9 cellular contexts compared by ENCODE assay signal in the genomic region with DNA sequence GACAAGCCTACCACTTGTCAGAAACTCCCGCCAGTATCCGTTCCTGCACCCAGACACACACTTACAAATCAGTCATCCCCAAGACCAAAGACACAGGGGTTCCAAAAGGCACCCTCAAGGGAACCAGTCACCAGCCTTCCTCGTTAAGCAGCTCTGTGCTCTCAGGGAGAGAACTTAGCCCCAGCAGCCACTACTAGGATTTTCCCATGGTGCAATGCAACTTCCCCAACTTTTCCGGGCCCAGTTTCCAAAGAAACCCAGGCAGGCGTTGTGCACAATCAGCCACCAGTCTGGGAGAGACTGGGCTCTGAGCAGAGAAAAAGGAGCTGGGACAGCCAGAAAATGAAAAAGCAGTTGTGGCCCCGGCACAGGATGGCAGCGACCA. TPM values are rescaled to one million over a fixed set of nuclear protein-coding genes. Genes with fewer than 3 reads are reported as not detected.
A peak's percentile ranks its signal among the peaks of the same experiment; 100 is the strongest.
DNase-seq lines count a peak whose midpoint lies in the region; ATAC-seq lines count a peak whose summit lies in the region.
"Had no signal": no experiment of that assay in that cellular context is flagged by ENCODE, and none has a peak within 500 bp of the region (broad histone marks: within the 10 kb centered on the region; RNA-seq: fewer than 3 reads in every experiment).

No MANE protein-coding gene starts in this region.

- H3K27me3 ChIP-seq in ACC112 (ENCODE audit: insufficient read depth, low read length) (peaks cover 9% of the 10 kb centered on the region), HAP-1 (ENCODE audit: low read depth) (no peaks in the 10 kb centered on the region)

- ATAC-seq in sciatic nerve, result peak; percentile 54
- no peak for ATAC-seq in HG02759 (IDR thresholded peaks at IDR 0.05; ENCODE audit: unreplicated experiment)

- intact Hi-C loops in sciatic nerve (cut with DNase I), result no loop called here

- in situ Hi-C loops in HAP-1 (cut with MboI; ENCODE audit: low sequenced_read_pairs), result no loop called here

- peaks cover 18% of the 10 kb centered on the region for H3K4me1 ChIP-seq in ACC112 (ENCODE audit: control insufficient read depth, insufficient read depth, low read length, unreplicated experiment)
- H3K4me1 ChIP-seq in HAP-1, result peaks cover 14% of the 10 kb centered on the region

- no peak overlapping the region for H3K27ac ChIP-seq in ACC112 (ENCODE audit: low read depth, low read length)
- H3K27ac ChIP-seq: neutrophil had no signal

- no peaks in the 10 kb centered on the region for H3K9me3 ChIP-seq in HAP-1
- H3K9me3 ChIP-seq: neutrophil had no signal

- peak overlapping the region; percentile 85 for H3K4me3 ChIP-seq in ACC112 (ENCODE audit: low read depth, low read length)
- peak overlapping the region; percentile 72 for H3K4me3 ChIP-seq in HAP-1

- DNase-seq in HAP-1 (ENCODE audit: low spot score in 2 of 2) (peak in 1 of 2 experiments; percentile 63), amygdala (lab: John Stamatoyannopoulos, UW) (peak in 35 of 56 donors; percentile 3 to 60 (median 22)), hippocampal formation (lab: John Stamatoyannopoulos, UW) (peak; percentile 20 to 37), sciatic nerve (ENCODE audit: low spot score) (no peak), cortex of kidney (lab: John Stamatoyannopoulos, UW) (no peak)
- no peak for DNase-seq in stimulated activated CD4-positive, alpha-beta T cell treated with anti-CD3 and anti-CD28 coated beads, Interleukin-4, amount 100 ng/mL, for 24 hours

- no peak overlapping the region for H2AFZ ChIP-seq in ACC112 (ENCODE audit: low read length, unreplicated experiment)

- H3K79me2 ChIP-seq in ACC112 (ENCODE audit: control insufficient read depth, insufficient read depth, low read length, unreplicated experiment), result peaks cover 56% of the 10 kb centered on the region

- H3K36me3 ChIP-seq in ACC112 (ENCODE audit: insufficient read depth, low read length) (no peaks in the 10 kb centered on the region), HAP-1 (replicated peaks) (no peaks in the 10 kb centered on the region; the same call in 1 of the 2 replicates)
- H3K36me3 ChIP-seq: neutrophil had no signal

RNA-seq across cellular contexts. Expression of gene DLG5, which starts 1.2 kb away (rescaled TPM):
- total RNA-seq in sciatic nerve, result 31.3 TPM

Comparison
In these comparisons a context has a peak if more than half of its experiments do, and no peak if none do; other contexts are left out.
1. DNase-seq: peak in amygdala (35 of 56) and hippocampal formation (2 of 2); none in sciatic nerve (single experiment), stimulated activated CD4-positive, alpha-beta T cell treated with anti-CD3 and anti-CD28 coated beads, Interleukin-4, amount 100 ng/mL, for 24 hours (single experiment) and cortex of kidney (single experiment).